Comparison of ENCODE assay signal across 1 cellular context in genomic region chr7:142104550-142105527, GRCh38.
TF ChIP-seq lines count a peak whose summit lies in the region.

No MANE protein-coding gene starts in this region.

TF ChIP-seq in HepG2, 621 proteins besides CTCF, POLR2A, EP300 and RAD21 (continued from another document and continues in another):
- TF ChIP-seq HMGXB3 (CRISPR knock-in tag; IDR thresholded peaks at IDR 0.05; ENCODE audit: borderline replicate concordance) (no peak), DRAP1 (CRISPR knock-in tag; IDR thresholded peaks at IDR 0.05) (no peak), PAF1 (CRISPR knock-in tag; IDR thresholded peaks at IDR 0.05) (no peak), ZNF780A (CRISPR knock-in tag; IDR thresholded peaks at IDR 0.05) (no peak), ZNF615 (CRISPR knock-in tag; IDR thresholded peaks at IDR 0.05; ENCODE audit: borderline replicate concordance) (no peak), WIZ (CRISPR knock-in tag; IDR thresholded peaks at IDR 0.05) (no peak), SOX13 (IDR thresholded peaks at IDR 0.05) (0 out of 2 replicates have a peak, but pooled peaks have one; percentile 31), SOX13 (CRISPR knock-in tag; conservative IDR thresholded peaks at IDR 0.05 in 1 of 2, IDR thresholded peaks at IDR 0.05 in 1 of 2) (peak in 1 of 2 experiments; percentile 88; a peak in 2 of 4 replicates), ZNF746 (CRISPR knock-in tag; IDR thresholded peaks at IDR 0.05) (no peak), ATF1 (CRISPR knock-in tag; IDR thresholded peaks at IDR 0.05) (no peak), MYC (CRISPR knock-in tag; IDR thresholded peaks at IDR 0.05; ENCODE audit: borderline replicate concordance) (no peak), GPN1 (CRISPR knock-in tag; IDR thresholded peaks at IDR 0.05; ENCODE audit: borderline replicate concordance) (no peak), ZBTB37 (CRISPR knock-in tag; IDR thresholded peaks at IDR 0.05) (no peak), RNF219 (CRISPR knock-in tag; IDR thresholded peaks at IDR 0.05) (no peak), ZBTB33 (CRISPR knock-in tag; IDR thresholded peaks at IDR 0.05) (no peak), SP2 (CRISPR knock-in tag; IDR thresholded peaks at IDR 0.05) (no peak), MAFK (conservative IDR thresholded peaks at IDR 0.05 in 1 of 2, IDR thresholded peaks at IDR 0.05 in 1 of 2; ENCODE audit: low read length in 2 of 2) (0 out of 4 replicates have a peak, but pooled peaks of 1 of the 2 experiments have one; percentile 4), ZNF121 (CRISPR knock-in tag; IDR thresholded peaks at IDR 0.05) (no peak), YY1 (IDR thresholded peaks at IDR 0.05; ENCODE audit: insufficient read depth, insufficient replicate concordance, low read depth, low read length) (no peak), ZNF589 (CRISPR knock-in tag; conservative IDR thresholded peaks at IDR 0.05) (no peak), FUBP1 (CRISPR knock-in tag; IDR thresholded peaks at IDR 0.05; ENCODE audit: borderline replicate concordance) (no peak), NCOA2 (CRISPR knock-in tag; IDR thresholded peaks at IDR 0.05) (peak; percentile 82), NONO (IDR thresholded peaks at IDR 0.05) (no peak), NONO (CRISPR knock-in tag; conservative IDR thresholded peaks at IDR 0.05) (no peak), ZNF781 (CRISPR knock-in tag; IDR thresholded peaks at IDR 0.05; ENCODE audit: borderline replicate concordance, not compliant biosample characterization) (no peak), KLF11 (CRISPR knock-in tag; IDR thresholded peaks at IDR 0.05) (0 out of 2 replicates have a peak, but pooled peaks have one; percentile 31), ZNF652 (CRISPR knock-in tag; IDR thresholded peaks at IDR 0.05; ENCODE audit: borderline replicate concordance, low read depth) (no peak), ZNF703 (CRISPR knock-in tag; IDR thresholded peaks at IDR 0.05; ENCODE audit: borderline replicate concordance) (no peak), NFAT5 (CRISPR knock-in tag; IDR thresholded peaks at IDR 0.05) (no peak), ZNF138 (CRISPR knock-in tag; IDR thresholded peaks at IDR 0.05; ENCODE audit: low read depth) (no peak), CC2D1A (CRISPR knock-in tag; IDR thresholded peaks at IDR 0.05) (no peak), ZNF564 (CRISPR knock-in tag; IDR thresholded peaks at IDR 0.05) (no peak), XBP1 (CRISPR knock-in tag; IDR thresholded peaks at IDR 0.05) (no peak), LCORL (IDR thresholded peaks at IDR 0.05) (no peak), LCORL (CRISPR knock-in tag; IDR thresholded peaks at IDR 0.05) (no peak), ZNF710 (CRISPR knock-in tag; IDR thresholded peaks at IDR 0.05; ENCODE audit: borderline replicate concordance) (no peak), HDAC2 (CRISPR knock-in tag; IDR thresholded peaks at IDR 0.05) (peak; percentile 57), CBX2 (IDR thresholded peaks at IDR 0.05; ENCODE audit: low read depth, low read length) (no peak), CBX2 (CRISPR knock-in tag; IDR thresholded peaks at IDR 0.05; ENCODE audit: low read depth) (no peak), SP4 (CRISPR knock-in tag; IDR thresholded peaks at IDR 0.05) (no peak), CBX5 (CRISPR knock-in tag; IDR thresholded peaks at IDR 0.05; ENCODE audit: borderline replicate concordance) (no peak), ZFP36 (IDR thresholded peaks at IDR 0.05; ENCODE audit: borderline replicate concordance, low read depth, low read length, partially characterized antibody) (no peak), ZNF282 (IDR thresholded peaks at IDR 0.05; ENCODE audit: partially characterized antibody) (no peak)
